In genomic region chrX:54171527-54171926, GRCh38 we compare ENCODE assay signal across 21 cellular contexts. TPM values are rescaled to one million over a fixed set of nuclear protein-coding genes. Genes with fewer than 3 reads are reported as not detected.
DNase-seq lines count a peak whose midpoint lies in the region; ATAC-seq and TF ChIP-seq lines count a peak whose summit lies in the region.
"Had no signal": no experiment of that assay in that cellular context is flagged by ENCODE, and none has a peak within 500 bp of the region (broad histone marks: within the 10 kb centered on the region; RNA-seq: fewer than 3 reads in every experiment).

No MANE protein-coding gene starts in this region.

- H3K36me3 ChIP-seq in gastroesophageal sphincter = peaks cover 0 to 4% of the 10 kb centered on the region in 2 donors
- H3K36me3 ChIP-seq: adrenal gland, prostate gland had no signal

- ATAC-seq in T-helper 17 cell (no peak), gastroesophageal sphincter (peak; percentile 58), HG03280 (IDR thresholded peaks at IDR 0.05; ENCODE audit: unreplicated experiment) (no peak)
- ATAC-seq: GM23338 had no signal

- WGBS in gastroesophageal sphincter (ENCODE audit: low coverage in 1 of 2), 2 donors = 52 to 56% methylated on average over 2 to 3 of the region's 3 CpGs

- no peaks in the 10 kb centered on the region for H3K36me3 Mint-ChIP-seq in T-helper 17 cell (ENCODE audit: low read depth)
- peaks cover 14% of the 10 kb centered on the region for H3K36me3 Mint-ChIP-seq in activated naive CD4-positive, alpha-beta T cell treated with anti-CD3 and anti-CD28 coated beads for 36 hours (ENCODE audit: low read depth)

- no peak for TF ChIP-seq CTCF in gastroesophageal sphincter (IDR thresholded peaks at IDR 0.05)

- H3K4me1 Mint-ChIP-seq in T-helper 17 cell = no peaks in the 10 kb centered on the region
- peaks cover 4% of the 10 kb centered on the region for H3K4me1 Mint-ChIP-seq in activated naive CD4-positive, alpha-beta T cell treated with anti-CD3 and anti-CD28 coated beads for 36 hours (ENCODE audit: low read depth)

- H3K9me3 ChIP-seq in T-helper 17 cell (ENCODE audit: control insufficient read depth, low read length, poor library complexity, severe bottlenecking) (no peaks in the 10 kb centered on the region), gastroesophageal sphincter (no peaks in the 10 kb centered on the region)
- H3K9me3 ChIP-seq: adrenal gland, prostate gland had no signal

- intact Hi-C loops in activated naive CD4-positive, alpha-beta T cell treated with anti-CD3 and anti-CD28 coated beads for 36 hours (cut with micrococcal nuclease) = loop anchor here (10.0 kb wide), 1 partner anchor 457 kb away; no protein-coding TSS in a partner anchor

- TF ChIP-seq EP300 in gastroesophageal sphincter (IDR thresholded peaks at IDR 0.05) = no peak

- H3K4me3 Mint-ChIP-seq in T-helper 17 cell = no peak overlapping the region
- no peak overlapping the region for H3K4me3 Mint-ChIP-seq in activated naive CD4-positive, alpha-beta T cell treated with anti-CD3 and anti-CD28 coated beads for 36 hours
- H3K4me3 Mint-ChIP-seq: GM23338 had no signal

- H3K4me3 ChIP-seq in gastroesophageal sphincter = no peak overlapping the region
- H3K4me3 ChIP-seq: adrenal gland, GM23338, prostate gland had no signal

- DNase-seq in AG08395 (ENCODE audit: low spot score) (peak; percentile 46), GM03348 (ENCODE audit: low spot score) (peak; percentile 52), T-helper 17 cell (no peak)
- DNase-seq in activated CD4-positive, alpha-beta T cell treated with anti-CD3 and anti-CD28 coated beads, Interleukin-2, amount 50 U/mL, for 1 hour = no peak
- DNase-seq in stimulated activated naive CD4-positive, alpha-beta T cell treated with Interleukin-2 at 50 U/mL for 16 hours (lab: John Stamatoyannopoulos, UW) = no peak
- no peak for DNase-seq in activated naive CD4-positive, alpha-beta T cell treated with anti-CD3 and anti-CD28 coated beads for 36 hours
- DNase-seq: activated CD4-positive, alpha-beta T cell treated with anti-CD3 and anti-CD28 coated beads, Interleukin-2, amount 50 U/mL, for 4 hours; activated CD8-positive, alpha-beta memory T cell treated with anti-CD3 and anti-CD28 coated beads, Interleukin-2, amount 50 U/mL, for 48 hours; activated gamma-delta T cell; cortex of kidney; DMS79; hypothalamus; Kasumi-1; NCI-H2081 treated with DMSO at 0.1 percent for 48 hours; NCI-H510A; T-helper 9 cell had no signal

- H3K27me3 Mint-ChIP-seq in T-helper 17 cell = no peaks in the 10 kb centered on the region
- H3K27me3 Mint-ChIP-seq in activated naive CD4-positive, alpha-beta T cell treated with anti-CD3 and anti-CD28 coated beads for 36 hours (ENCODE audit: low read depth) = no peaks in the 10 kb centered on the region

- CTCF ChIA-PET in activated naive CD4-positive, alpha-beta T cell treated with anti-CD3 and anti-CD28 coated beads for 36 hours (lab: Charles Lee) = no interaction called here

- no peak overlapping the region for H3K27ac ChIP-seq in gastroesophageal sphincter
- H3K27ac ChIP-seq: prostate gland had no signal

- H3K4me1 ChIP-seq in gastroesophageal sphincter = no peaks in the 10 kb centered on the region
- H3K4me1 ChIP-seq: adrenal gland, prostate gland had no signal

- no peaks in the 10 kb centered on the region for H3K9me3 Mint-ChIP-seq in activated naive CD4-positive, alpha-beta T cell treated with anti-CD3 and anti-CD28 coated beads for 36 hours
- H3K9me3 Mint-ChIP-seq: GM23338 had no signal

- TF ChIP-seq POLR2A in gastroesophageal sphincter (IDR thresholded peaks at IDR 0.05) = no peak

- peak overlapping the region; percentile 65 for H3K27ac Mint-ChIP-seq in T-helper 17 cell
- no peak overlapping the region for H3K27ac Mint-ChIP-seq in activated naive CD4-positive, alpha-beta T cell treated with anti-CD3 and anti-CD28 coated beads for 36 hours
- H3K27ac Mint-ChIP-seq: GM23338 had no signal

- no peaks in the 10 kb centered on the region for H3K27me3 ChIP-seq in gastroesophageal sphincter
- H3K27me3 ChIP-seq: adrenal gland had no signal

RNA-seq across cellular contexts. Expression of gene FAM120C, which starts 11.5 kb away (rescaled TPM):
- total RNA-seq in T-helper 17 cell (10 to 100 TPM; 13.5 to 14.0 TPM), gastroesophageal sphincter (1 to 10 TPM; 4.6 to 7.7 (median 6.8) TPM)
- 1 to 10 TPM; 4.3 to 5.9 TPM for total RNA-seq in activated naive CD4-positive, alpha-beta T cell treated with anti-CD3 and anti-CD28 coated beads for 36 hours

Comparison
In these comparisons a context has a peak if more than half of its experiments do, and no peak if none do; other contexts are left out.
1. DNase-seq: peak in AG08395 (single experiment) and GM03348 (single experiment); none in T-helper 17 cell (0 of 3), activated CD4-positive, alpha-beta T cell treated with anti-CD3 and anti-CD28 coated beads, Interleukin-2, amount 50 U/mL, for 1 hour (single experiment), stimulated activated naive CD4-positive, alpha-beta T cell treated with Interleukin-2 at 50 U/mL for 16 hours (single experiment) and activated naive CD4-positive, alpha-beta T cell treated with anti-CD3 and anti-CD28 coated beads for 36 hours (single experiment).